Comparison of ENCODE assay signal across 28 cellular contexts in genomic region chr1:108925920-108926319, GRCh38.
"Had no signal": no experiment of that assay in that cellular context is flagged by ENCODE, and none has a peak within 500 bp of the region (broad histone marks: within the 10 kb centered on the region; RNA-seq: fewer than 3 reads in every experiment).

No MANE protein-coding gene starts in this region.

- H3K27me3 Mint-ChIP-seq: activated CD4-positive, alpha-beta memory T cell treated with anti-CD3 and anti-CD28 coated beads, Interleukin-2, amount 10 ng/mL, durations not matched to agents 7 days and 5 days; activated CD4-positive, alpha-beta T cell treated with anti-CD3 and anti-CD28 coated beads, Interleukin-2, amount 10 ng/mL, durations not matched to agents 7 days and 5 days; activated naive CD4-positive, alpha-beta T cell treated with anti-CD3 and anti-CD28 coated beads, Interleukin-2, amount 10 ng/mL, durations not matched to agents 7 days and 5 days; dendritic cell treated with granulocyte-macrophage colony-stimulating factor and Interleukin-4, amounts not matched to agents 40 ng/mL and 50 ng/mL, for 4 days; naive thymus-derived CD8-positive, alpha-beta T cell had no signal

- H3K4me1 Mint-ChIP-seq: activated CD4-positive, alpha-beta T cell treated with anti-CD3 and anti-CD28 coated beads, Interleukin-2, amount 10 ng/mL, durations not matched to agents 7 days and 5 days; activated naive CD4-positive, alpha-beta T cell treated with anti-CD3 and anti-CD28 coated beads, Interleukin-2, amount 10 ng/mL, durations not matched to agents 7 days and 5 days; neural crest cell had no signal

- H3K4me3 Mint-ChIP-seq: activated CD4-positive, alpha-beta memory T cell treated with anti-CD3 and anti-CD28 coated beads, Interleukin-2, amount 10 ng/mL, durations not matched to agents 7 days and 5 days; activated CD4-positive, alpha-beta T cell treated with anti-CD3 and anti-CD28 coated beads, Interleukin-2, amount 10 ng/mL, durations not matched to agents 7 days and 5 days; activated naive CD4-positive, alpha-beta T cell treated with anti-CD3 and anti-CD28 coated beads, Interleukin-2, amount 10 ng/mL, durations not matched to agents 7 days and 5 days; dendritic cell treated with granulocyte-macrophage colony-stimulating factor and Interleukin-4, amounts not matched to agents 40 ng/mL and 50 ng/mL, for 4 days; naive thymus-derived CD8-positive, alpha-beta T cell; neural crest cell had no signal

- DNase-seq: activated CD4-positive, alpha-beta memory T cell treated with anti-CD3 and anti-CD28 coated beads, Interleukin-2, amount 10 ng/mL, durations not matched to agents 7 days and 5 days; activated CD4-positive, alpha-beta T cell treated with anti-CD3 and anti-CD28 coated beads, Interleukin-2, amount 10 ng/mL, durations not matched to agents 7 days and 5 days; activated gamma-delta T cell; activated naive CD4-positive, alpha-beta T cell treated with anti-CD3 and anti-CD28 coated beads, Interleukin-2, amount 10 ng/mL, durations not matched to agents 7 days and 5 days; amygdala; caudate nucleus; effector CD4-positive, alpha-beta T cell; foreskin keratinocyte; heart right ventricle; lower lobe of right lung; mesenchymal stem cell; naive thymus-derived CD8-positive, alpha-beta T cell; nucleus accumbens; psoas muscle; sigmoid colon; small intestine; stimulated activated CD4-positive, alpha-beta T cell treated with anti-CD3 and anti-CD28 coated beads, Interleukin-1b, Interleukin-23, amount 100 ng/mL, for 48 hours; stimulated activated CD4-positive, alpha-beta T cell treated with anti-CD3 and anti-CD28 coated beads, Interleukin-4, amount 100 ng/mL, for 4 hours; stimulated activated CD8-positive, alpha-beta memory T cell treated with anti-CD3 and anti-CD28 coated beads, Interleukin-4, amount 100 ng/mL, for 48 hours; stimulated activated naive CD4-positive, alpha-beta T cell; testis; trophoblast cell; WERI-Rb-1 had no signal

- H3K27ac Mint-ChIP-seq: activated CD4-positive, alpha-beta memory T cell treated with anti-CD3 and anti-CD28 coated beads, Interleukin-2, amount 10 ng/mL, durations not matched to agents 7 days and 5 days; activated CD4-positive, alpha-beta T cell treated with anti-CD3 and anti-CD28 coated beads, Interleukin-2, amount 10 ng/mL, durations not matched to agents 7 days and 5 days; activated naive CD4-positive, alpha-beta T cell treated with anti-CD3 and anti-CD28 coated beads, Interleukin-2, amount 10 ng/mL, durations not matched to agents 7 days and 5 days; dendritic cell treated with granulocyte-macrophage colony-stimulating factor and Interleukin-4, amounts not matched to agents 40 ng/mL and 50 ng/mL, for 4 days had no signal

- FAIRE-seq: small intestine, TTC549, urothelium cell line had no signal

- ATAC-seq: activated CD4-positive, CD25-positive, alpha-beta regulatory T cell treated with anti-CD3 and anti-CD28 coated beads, Interleukin-2, amount 50 U/mL, for 24 hours; foreskin keratinocyte; heart right ventricle; lower lobe of right lung; naive thymus-derived CD8-positive, alpha-beta T cell; psoas muscle had no signal

- H3K9me3 Mint-ChIP-seq: activated CD4-positive, alpha-beta memory T cell treated with anti-CD3 and anti-CD28 coated beads, Interleukin-2, amount 10 ng/mL, durations not matched to agents 7 days and 5 days; activated CD4-positive, alpha-beta T cell treated with anti-CD3 and anti-CD28 coated beads, Interleukin-2, amount 10 ng/mL, durations not matched to agents 7 days and 5 days; activated naive CD4-positive, alpha-beta T cell treated with anti-CD3 and anti-CD28 coated beads, Interleukin-2, amount 10 ng/mL, durations not matched to agents 7 days and 5 days; dendritic cell treated with granulocyte-macrophage colony-stimulating factor and Interleukin-4, amounts not matched to agents 40 ng/mL and 50 ng/mL, for 4 days; naive thymus-derived CD8-positive, alpha-beta T cell; neural crest cell had no signal
